In genomic region chr6:131823276-131823902, GRCh38 we compare ENCODE assay signal across 17 cellular contexts. TPM values are rescaled to one million over a fixed set of nuclear protein-coding genes. Genes with fewer than 3 reads are reported as not detected.
"Had no signal": no experiment of that assay in that cellular context is flagged by ENCODE, and none has a peak within 500 bp of the region (broad histone marks: within the 10 kb centered on the region; RNA-seq: fewer than 3 reads in every experiment).

No MANE protein-coding gene starts in this region.

- H3K9me3 Mint-ChIP-seq: activated naive CD4-positive, alpha-beta T cell treated with anti-CD3 and anti-CD28 coated beads, Interleukin-2, amount 10 ng/mL, durations not matched to agents 7 days and 5 days had no signal

- DNase-seq: activated CD4-positive, alpha-beta T cell treated with anti-CD3 and anti-CD28 coated beads, Interleukin-2, amount 50 U/mL, for 48 hours; activated CD4-positive, CD25-positive, alpha-beta regulatory T cell treated with anti-CD3 and anti-CD28 coated beads, Interleukin-2, amount 50 U/mL, for 72 hours; activated CD8-positive, alpha-beta memory T cell treated with anti-CD3 and anti-CD28 coated beads, Interleukin-2, amount 10 ng/mL, durations not matched to agents 7 days and 5 days; activated naive CD4-positive, alpha-beta T cell treated with anti-CD3 and anti-CD28 coated beads, Interleukin-2, amount 10 ng/mL, durations not matched to agents 7 days and 5 days; activated T-cell treated with anti-CD3 and anti-CD28 coated beads, Interleukin-2, amount 50 U/mL, for 1 hour; hypothalamus; left ventricle myocardium inferior; naive thymus-derived CD4-positive, alpha-beta T cell; posterior cingulate gyrus; small intestine; stimulated activated CD4-positive, alpha-beta T cell treated with anti-CD3 and anti-CD28 coated beads, Interleukin-4, amount 100 ng/mL, for 4 hours; stimulated activated CD8-positive, alpha-beta memory T cell treated with anti-CD3 and anti-CD28 coated beads, Interleukin-4, amount 100 ng/mL, for 48 hours; stimulated activated naive CD8-positive, alpha-beta T cell treated with anti-CD3 and anti-CD28 coated beads, Interleukin-15, Interleukin-2, amounts not matched to agents 100 U/mL and 50 U/mL, for 24 hours; T-helper 1 cell; T1000; transverse colon had no signal

- H3K27ac ChIP-seq: left ventricle myocardium inferior, transverse colon had no signal

- H3K27me3 ChIP-seq: transverse colon had no signal

- ATAC-seq: activated CD8-positive, alpha-beta memory T cell treated with anti-CD3 and anti-CD28 coated beads, Interleukin-2, amount 10 ng/mL, durations not matched to agents 7 days and 5 days; esophagus mucosa; naive thymus-derived CD4-positive, alpha-beta T cell; stimulated activated naive CD8-positive, alpha-beta T cell treated with anti-CD3 and anti-CD28 coated beads, Interleukin-15, Interleukin-2, amounts not matched to agents 100 U/mL and 50 U/mL, for 24 hours had no signal

- H3K36me3 ChIP-seq: left ventricle myocardium inferior, transverse colon had no signal

- H3K4me3 ChIP-seq: left ventricle myocardium inferior, transverse colon had no signal

- H3K27ac Mint-ChIP-seq: activated CD8-positive, alpha-beta memory T cell treated with anti-CD3 and anti-CD28 coated beads, Interleukin-2, amount 10 ng/mL, durations not matched to agents 7 days and 5 days; activated naive CD4-positive, alpha-beta T cell treated with anti-CD3 and anti-CD28 coated beads, Interleukin-2, amount 10 ng/mL, durations not matched to agents 7 days and 5 days; naive thymus-derived CD4-positive, alpha-beta T cell had no signal

- H3K4me1 Mint-ChIP-seq: activated CD8-positive, alpha-beta memory T cell treated with anti-CD3 and anti-CD28 coated beads, Interleukin-2, amount 10 ng/mL, durations not matched to agents 7 days and 5 days; activated naive CD4-positive, alpha-beta T cell treated with anti-CD3 and anti-CD28 coated beads, Interleukin-2, amount 10 ng/mL, durations not matched to agents 7 days and 5 days; naive thymus-derived CD4-positive, alpha-beta T cell had no signal

- H3K9me3 ChIP-seq: left ventricle myocardium inferior, transverse colon had no signal

- H3K36me3 Mint-ChIP-seq: activated CD8-positive, alpha-beta memory T cell treated with anti-CD3 and anti-CD28 coated beads, Interleukin-2, amount 10 ng/mL, durations not matched to agents 7 days and 5 days; activated naive CD4-positive, alpha-beta T cell treated with anti-CD3 and anti-CD28 coated beads, Interleukin-2, amount 10 ng/mL, durations not matched to agents 7 days and 5 days; naive thymus-derived CD4-positive, alpha-beta T cell had no signal

- H3K4me3 Mint-ChIP-seq: activated CD8-positive, alpha-beta memory T cell treated with anti-CD3 and anti-CD28 coated beads, Interleukin-2, amount 10 ng/mL, durations not matched to agents 7 days and 5 days; activated naive CD4-positive, alpha-beta T cell treated with anti-CD3 and anti-CD28 coated beads, Interleukin-2, amount 10 ng/mL, durations not matched to agents 7 days and 5 days; naive thymus-derived CD4-positive, alpha-beta T cell had no signal

RNA-seq across cellular contexts. Expression of gene ENPP1, which starts 15.6 kb away (rescaled TPM):
- polyA plus RNA-seq: naive thymus-derived CD4-positive, alpha-beta T cell had no signal
